ENCODE assay signal across 11 cellular contexts in genomic region chr4:143357161-143357845, GRCh38. TPM values are rescaled to one million over a fixed set of nuclear protein-coding genes. Genes with fewer than 3 reads are reported as not detected.
DNase-seq lines count a peak whose midpoint lies in the region; ATAC-seq and TF ChIP-seq lines count a peak whose summit lies in the region.
"Had no signal": no experiment of that assay in that cellular context is flagged by ENCODE, and none has a peak within 500 bp of the region (broad histone marks: within the 10 kb centered on the region; RNA-seq: fewer than 3 reads in every experiment).

No MANE protein-coding gene starts in this region.

- intact Hi-C loops in mammary epithelial cell (cut with micrococcal nuclease): loop anchor here (1.0 kb wide), 1 partner anchor 11 kb away; no protein-coding TSS in a partner anchor

- no peaks in the 10 kb centered on the region for H3K27me3 ChIP-seq in mammary epithelial cell (ENCODE audit: insufficient read depth, low read length)

- H3K4me1 Mint-ChIP-seq in nephron: peaks cover 85% of the 10 kb centered on the region

- no peaks in the 10 kb centered on the region for H3K9me3 Mint-ChIP-seq in nephron

- H3K27ac ChIP-seq in mammary epithelial cell (ENCODE audit: insufficient read depth, low read depth, low read length): peak overlapping the region; percentile 94
- H3K27ac ChIP-seq: parathyroid adenoma had no signal

- no peaks in the 10 kb centered on the region for H3K9me3 ChIP-seq in mammary epithelial cell (replicated peaks; ENCODE audit: insufficient read depth, low read length)

- CTCF ChIA-PET in mammary epithelial cell (lab: Charles Lee; ENCODE audit: low non-redundant PET): no interaction called here

- H3K4me2 ChIP-seq in mammary epithelial cell (ENCODE audit: insufficient read depth, low read depth, low read length): peak overlapping the region; percentile 2

- no peaks in the 10 kb centered on the region for H3K27me3 Mint-ChIP-seq in nephron (ENCODE audit: low read depth)

- H4K20me1 ChIP-seq in mammary epithelial cell (ENCODE audit: insufficient read depth, low read length): no peaks in the 10 kb centered on the region

- no peaks in the 10 kb centered on the region for H3K36me3 Mint-ChIP-seq in nephron (ENCODE audit: low read depth)

- dilution Hi-C loops in mammary epithelial cell (cut with HindIII; ENCODE audit: low sequenced_read_pairs): no loop called here

- no peak for ATAC-seq in GM19397 (IDR thresholded peaks at IDR 0.05; ENCODE audit: unreplicated experiment)
- no peak for ATAC-seq in HG03039 (IDR thresholded peaks at IDR 0.05; ENCODE audit: unreplicated experiment)

- H3K36me3 ChIP-seq in mammary epithelial cell (ENCODE audit: insufficient read depth, low read length): no peaks in the 10 kb centered on the region

- H3K9ac ChIP-seq in mammary epithelial cell (ENCODE audit: insufficient read depth, low read length): peak overlapping the region; percentile 30
- H3K9ac ChIP-seq: parathyroid adenoma had no signal

- in situ Hi-C loops in mammary epithelial cell (cut with MboI; ENCODE audit: low sequenced_read_pairs in 2 of 2): no loop called here

- no peak for TF ChIP-seq CTCF in GM12865 (IDR thresholded peaks at IDR 0.05; ENCODE audit: insufficient read depth, low read depth, low read length, missing control alignments)
- no peak for TF ChIP-seq CTCF in mammary epithelial cell (conservative IDR thresholded peaks at IDR 0.05 in 1 of 2, IDR thresholded peaks at IDR 0.05 in 1 of 2; ENCODE audit: extremely low read depth in 1 of 2, insufficient read depth in 1 of 2, low read depth in 1 of 2, low read length in 2 of 2)
- no peak for TF ChIP-seq CTCF in nephron (IDR thresholded peaks at IDR 0.05; ENCODE audit: unreplicated experiment in 3 of 3)

- H2AFZ ChIP-seq in mammary epithelial cell (ENCODE audit: low read depth, low read length): no peak overlapping the region
- H2AFZ ChIP-seq: parathyroid adenoma had no signal

- WGBS in mammary epithelial cell (ENCODE audit: low coverage, missing lambda C conversion rate): 0% methylated on average over 1 of the region's 1 CpG

- H3K4me3 Mint-ChIP-seq in nephron: peak overlapping the region in 1 of 3 experiments; percentile 42

- peak overlapping the region; percentile 70 to 77 (median 72) for H3K27ac Mint-ChIP-seq in nephron

- peaks cover 69% of the 10 kb centered on the region for H3K79me2 ChIP-seq in mammary epithelial cell (ENCODE audit: insufficient read depth, low read length)

- BruUV-seq in mammary epithelial cell (replicated peaks; lab: Mats Ljungman, UMichigan): TSS peak; percentile 18

- no peak overlapping the region for H3K4me3 ChIP-seq in GM12865 (ENCODE audit: low read depth, low read length)
- no peak overlapping the region for H3K4me3 ChIP-seq in mammary epithelial cell (replicated peaks in 1 of 3; ENCODE audit: insufficient read depth in 1 of 3, low read depth in 2 of 3, low read length in 3 of 3)

- peak; percentile 33 for DNase-seq in GM12865 (ENCODE audit: low read depth)
- DNase-seq in HT-29 (ENCODE audit: low spot score): peak; percentile 67
- DNase-seq in mammary epithelial cell: peak; percentile 87
- DNase-seq in cerebellar cortex (ENCODE audit: low spot score): no peak
- no peak for DNase-seq in mesenteric fat pad (ENCODE audit: low spot score)
- DNase-seq: activated CD4-positive, alpha-beta T cell treated with anti-CD3 and anti-CD28 coated beads, Interleukin-2, amount 50 U/mL, for 4 hours; NCI-H510A treated with DMSO at 0.1 percent for 48 hours had no signal

- peaks cover 72% of the 10 kb centered on the region for H3K4me1 ChIP-seq in mammary epithelial cell (ENCODE audit: insufficient read depth, low read length)

RNA-seq across cellular contexts. Expression of gene GAB1, which starts 20.6 kb away (rescaled TPM):
- 7.8 and 8.7 TPM in 2 replicates for total RNA-seq in HT-29 (2014; rRNA removed; shearing (Covaris generic))
- total RNA-seq in mammary epithelial cell (10 to 100 TPM; 20.5 to 20.7 TPM), mesenteric fat pad (30.2 TPM)
- 9.1 TPM for polyA plus RNA-seq in mammary epithelial cell
- polyA minus RNA-seq in mammary epithelial cell: 67.3 TPM

Comparison
In these comparisons a context has a peak if more than half of its experiments do, and no peak if none do; other contexts are left out.
1. DNase-seq: peak in GM12865 (single experiment), HT-29 (single experiment) and mammary epithelial cell (single experiment); none in cerebellar cortex (single experiment) and mesenteric fat pad (single experiment).